Comparison of ENCODE assay signal across 8 cellular contexts in genomic region chr7:95686109-95686508, GRCh38.
DNase-seq lines count a peak whose midpoint lies in the region; ATAC-seq, FAIRE-seq and TF ChIP-seq lines count a peak whose summit lies in the region.

No MANE protein-coding gene starts in this region.

- no peaks in the 10 kb centered on the region for H3K4me1 Mint-ChIP-seq in stimulated activated effector memory CD8-positive, alpha-beta T cell treated with anti-CD3 and anti-CD28 coated beads, Interleukin-12 subunit alpha, Interleukin-12 subunit beta, amount 100 ng/mL, for 72 hours

- no peak overlapping the region for H3K27ac ChIP-seq in tibial artery

- no peak overlapping the region for H3K27ac Mint-ChIP-seq in stimulated activated effector memory CD8-positive, alpha-beta T cell treated with anti-CD3 and anti-CD28 coated beads, Interleukin-12 subunit alpha, Interleukin-12 subunit beta, amount 100 ng/mL, for 72 hours

- no peak overlapping the region for H3K4me3 Mint-ChIP-seq in stimulated activated effector memory CD8-positive, alpha-beta T cell treated with anti-CD3 and anti-CD28 coated beads, Interleukin-12 subunit alpha, Interleukin-12 subunit beta, amount 100 ng/mL, for 72 hours

- no peaks in the 10 kb centered on the region for H3K36me3 ChIP-seq in bronchial epithelial cell (ENCODE audit: control insufficient read depth, insufficient read depth, low read length)
- H3K36me3 ChIP-seq in tibial artery = no peaks in the 10 kb centered on the region

- TF ChIP-seq CTCF in bronchial epithelial cell (IDR thresholded peaks at IDR 0.05; ENCODE audit: insufficient read depth, low read length, severe bottlenecking) (peak; percentile 38), tibial artery (IDR thresholded peaks at IDR 0.05) (peak; percentile 53 to 76)

- ATAC-seq in HG03064 (IDR thresholded peaks at IDR 0.05; ENCODE audit: low read depth, unreplicated experiment) (peak; percentile 54), left lobe of liver (peak; percentile 81)
- no peak for ATAC-seq in stimulated activated effector memory CD8-positive, alpha-beta T cell treated with anti-CD3 and anti-CD28 coated beads, Interleukin-12 subunit alpha, Interleukin-12 subunit beta, amount 100 ng/mL, for 72 hours

- H3K27me3 ChIP-seq in bronchial epithelial cell (ENCODE audit: control insufficient read depth, insufficient read depth, low read length) (no peaks in the 10 kb centered on the region), tibial artery (no peaks in the 10 kb centered on the region)

- H3K4me3 ChIP-seq in bronchial epithelial cell (ENCODE audit: low read depth, low read length) (no peak overlapping the region), tibial artery (no peak overlapping the region)

- FAIRE-seq in bronchial epithelial cell (lab: Jason Lieb, UNC) = no peak

- no peaks in the 10 kb centered on the region for H3K9me3 ChIP-seq in tibial artery

- H3K4me1 ChIP-seq in tibial artery = no peaks in the 10 kb centered on the region

- no peaks in the 10 kb centered on the region for H3K36me3 Mint-ChIP-seq in stimulated activated effector memory CD8-positive, alpha-beta T cell treated with anti-CD3 and anti-CD28 coated beads, Interleukin-12 subunit alpha, Interleukin-12 subunit beta, amount 100 ng/mL, for 72 hours

- DNase-seq in DMS 273 treated with DMSO at 0.1 percent for 48 hours (lab: John Stamatoyannopoulos, UW) (peak; percentile 46), NCI-H774 (lab: John Stamatoyannopoulos, UW) (peak; percentile 16), bronchial epithelial cell (ENCODE audit: low read depth) (peak; percentile 45), left lobe of liver (ENCODE audit: low spot score) (peak; percentile 52), tibial artery (peak; percentile 40 to 68), mesenteric fat pad (ENCODE audit: low spot score) (no peak)
- DNase-seq in stimulated activated effector memory CD8-positive, alpha-beta T cell treated with anti-CD3 and anti-CD28 coated beads, Interleukin-12 subunit alpha, Interleukin-12 subunit beta, amount 100 ng/mL, for 72 hours (ENCODE audit: low spot score in 2 of 2) = no peak

- peaks cover 4% of the 10 kb centered on the region for H3K9me3 Mint-ChIP-seq in stimulated activated effector memory CD8-positive, alpha-beta T cell treated with anti-CD3 and anti-CD28 coated beads, Interleukin-12 subunit alpha, Interleukin-12 subunit beta, amount 100 ng/mL, for 72 hours

- intact Hi-C loops in tibial artery (cut with DNase I; ENCODE audit: low total_unique reads) = loop anchor here (5.0 to 10.0 kb wide), 2 partner anchors 61 to 174 kb away; no protein-coding TSS in a partner anchor

Comparison
In these comparisons a context has a peak if more than half of its experiments do, and no peak if none do; other contexts are left out.
1. DNase-seq: peak in DMS 273 treated with DMSO at 0.1 percent for 48 hours (single experiment), NCI-H774 (single experiment), bronchial epithelial cell (single experiment), left lobe of liver (single experiment) and tibial artery (2 of 2); none in stimulated activated effector memory CD8-positive, alpha-beta T cell treated with anti-CD3 and anti-CD28 coated beads, Interleukin-12 subunit alpha, Interleukin-12 subunit beta, amount 100 ng/mL, for 72 hours (0 of 2) and mesenteric fat pad (single experiment).